Comparison of ENCODE assay signal across 1 cellular context in genomic region chr4:153269223-153269990, GRCh38.
TF ChIP-seq lines count a peak whose summit lies in the region.

No MANE protein-coding gene starts in this region.

TF ChIP-seq in H1, 55 proteins besides CTCF, POLR2A, EP300 and RAD21 (continued from another document):
- TF ChIP-seq BRCA1 (IDR thresholded peaks at IDR 0.05; ENCODE audit: low read depth, low read length) (no peak), CBX8 (IDR thresholded peaks at IDR 0.05; ENCODE audit: borderline replicate concordance, low read depth, low read length) (no peak), SP4 (IDR thresholded peaks at IDR 0.05; ENCODE audit: low read length) (no peak), ASH2L (IDR thresholded peaks at IDR 0.05; ENCODE audit: low read length) (no peak), RFX5 (IDR thresholded peaks at IDR 0.05; ENCODE audit: borderline replicate concordance, low read depth, low read length) (no peak), SP1 (IDR thresholded peaks at IDR 0.05; ENCODE audit: low read depth, low read length) (no peak), BACH1 (IDR thresholded peaks at IDR 0.05; ENCODE audit: low read length) (no peak), CHD1 (IDR thresholded peaks at IDR 0.05; ENCODE audit: low read depth, low read length) (no peak), HDAC6 (IDR thresholded peaks at IDR 0.05; ENCODE audit: low read depth, low read length) (no peak), HDAC2 (IDR thresholded peaks at IDR 0.05; ENCODE audit: borderline replicate concordance in 1 of 2, low read depth in 2 of 2, low read length in 2 of 2) (no peak), SIRT6 (IDR thresholded peaks at IDR 0.05; ENCODE audit: low read length) (no peak), USF2 (IDR thresholded peaks at IDR 0.05; ENCODE audit: low read length) (no peak), YY1 (IDR thresholded peaks at IDR 0.05; ENCODE audit: low read depth, low read length) (no peak), EGR1 (IDR thresholded peaks at IDR 0.05; ENCODE audit: borderline replicate concordance, low read depth, low read length) (no peak), POLR2AphosphoS5 (IDR thresholded peaks at IDR 0.05; ENCODE audit: low read depth, low read length) (no peak), RBBP5 (IDR thresholded peaks at IDR 0.05; ENCODE audit: borderline replicate concordance, low read depth, low read length) (no peak), BCL11A (IDR thresholded peaks at IDR 0.05; ENCODE audit: low read depth in 2 of 2, low read length in 2 of 2) (no peak)
